Comparison of ENCODE assay signal across 8 cellular contexts in the genomic region with DNA sequence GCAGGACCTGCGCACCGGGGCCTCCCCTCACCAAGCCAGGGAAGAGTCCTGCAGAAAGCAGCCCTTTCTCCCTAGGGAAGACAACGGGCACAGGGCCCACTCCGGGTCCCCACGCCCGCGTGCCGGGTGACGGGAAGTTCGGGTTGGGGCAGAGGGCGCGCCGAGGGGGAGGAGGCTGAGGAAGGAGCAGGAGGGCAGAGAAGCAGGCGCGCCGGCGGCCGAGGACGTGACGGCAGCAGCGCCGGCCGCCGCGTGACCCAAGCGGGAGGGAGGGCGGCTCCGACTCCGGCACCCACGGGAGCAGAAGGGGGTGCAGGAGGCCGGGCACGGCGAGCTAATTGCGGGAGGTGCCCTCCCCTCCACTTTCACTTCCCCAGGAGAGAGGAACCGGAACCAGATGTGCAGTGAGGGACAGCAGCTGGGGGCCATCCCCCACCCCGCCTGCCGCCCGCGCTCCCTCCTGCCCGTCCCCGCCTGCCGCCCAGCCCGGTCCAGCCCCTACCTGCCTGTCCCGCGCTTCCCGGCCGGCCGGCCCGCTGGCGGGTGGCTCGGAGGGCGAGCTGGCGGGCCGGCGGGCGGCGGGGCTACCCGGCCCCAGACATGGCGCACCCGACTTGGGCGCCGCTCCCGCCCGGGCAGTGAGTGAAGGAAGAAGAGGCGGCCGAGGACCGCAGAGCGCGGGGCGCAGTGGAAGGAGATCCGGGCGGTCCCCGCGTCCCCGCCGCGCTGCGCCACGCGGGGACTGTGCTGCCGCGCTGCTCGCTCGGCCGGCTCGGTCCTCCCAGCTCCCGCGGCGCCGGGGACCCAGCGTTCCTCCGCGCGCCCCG. TPM values are rescaled to one million over a fixed set of nuclear protein-coding genes. Genes with fewer than 3 reads are reported as not detected.
DNase-seq lines count a peak whose midpoint lies in the region; ATAC-seq and TF ChIP-seq lines count a peak whose summit lies in the region.

No MANE protein-coding gene starts in this region.

- peak overlapping the region; percentile 98 to 100 (median 99) for H3K27ac Mint-ChIP-seq in IgD-negative memory B cell
- peak overlapping the region; percentile 98 for H3K27ac Mint-ChIP-seq in T-helper 1 cell treated with Interleukin-12 subunit alpha and Interleukin-12 subunit beta and Interleukin-4 antibody, amounts not matched to agents 30 μg/mL and 1 μg/mL, for 36 hours

- H3K4me1 ChIP-seq in ascending aorta (peaks cover 4 to 9% of the 10 kb centered on the region in 2 donors), gastrocnemius medialis (peaks cover 15 to 31% of the 10 kb centered on the region in 2 donors)

- H3K27ac ChIP-seq in ascending aorta (peak overlapping the region; percentile 89 to 98), gastrocnemius medialis (peak overlapping the region; percentile 98 to 99 (median 98))

- H3K36me3 ChIP-seq in ascending aorta, result peaks cover 51 to 55% of the 10 kb centered on the region in 2 donors
- peaks cover 0 to 51% of the 10 kb centered on the region in 2 donors for H3K36me3 ChIP-seq in gastrocnemius medialis

- peak overlapping the region; percentile 91 to 99 (median 96) for H3K4me3 Mint-ChIP-seq in IgD-negative memory B cell
- H3K4me3 Mint-ChIP-seq in T-helper 1 cell treated with Interleukin-12 subunit alpha and Interleukin-12 subunit beta and Interleukin-4 antibody, amounts not matched to agents 30 μg/mL and 1 μg/mL, for 36 hours, result peak overlapping the region; percentile 94

- H3K4me3 ChIP-seq in ascending aorta (peak overlapping the region; percentile 93 to 99), gastrocnemius medialis (peak overlapping the region; percentile 70 to 90 (median 78))

- peaks cover 6% of the 10 kb centered on the region for H3K36me3 Mint-ChIP-seq in IgD-negative memory B cell
- H3K36me3 Mint-ChIP-seq in T-helper 1 cell treated with Interleukin-12 subunit alpha and Interleukin-12 subunit beta and Interleukin-4 antibody, amounts not matched to agents 30 μg/mL and 1 μg/mL, for 36 hours (ENCODE audit: low read depth), result peaks cover 48% of the 10 kb centered on the region

- in situ Hi-C loops in gastrocnemius medialis (cut with MboI; ENCODE audit: low sequenced_read_pairs in 4 of 4), result loop anchor here in 2 of 4 donors (5.0 to 10.0 kb wide), 2 partner anchors 41 to 151 kb away; a partner anchor contains a TSS

- H3K27me3 Mint-ChIP-seq in IgD-negative memory B cell, result no peaks in the 10 kb centered on the region
- H3K27me3 Mint-ChIP-seq in T-helper 1 cell treated with Interleukin-12 subunit alpha and Interleukin-12 subunit beta and Interleukin-4 antibody, amounts not matched to agents 30 μg/mL and 1 μg/mL, for 36 hours (ENCODE audit: low read depth), result no peaks in the 10 kb centered on the region

- H3K27me3 ChIP-seq in ascending aorta, result no peaks in the 10 kb centered on the region
- H3K27me3 ChIP-seq in gastrocnemius medialis, result no peaks in the 10 kb centered on the region

- TF ChIP-seq CTCF in ascending aorta (IDR thresholded peaks at IDR 0.05) (no peak), gastrocnemius medialis (IDR thresholded peaks at IDR 0.05 in 4 of 5, conservative IDR thresholded peaks at IDR 0.05 in 1 of 5) (no peak)

- peaks cover 15 to 28% (median 23%) of the 10 kb centered on the region in 3 donors for H3K4me1 Mint-ChIP-seq in IgD-negative memory B cell
- H3K4me1 Mint-ChIP-seq in T-helper 1 cell treated with Interleukin-12 subunit alpha and Interleukin-12 subunit beta and Interleukin-4 antibody, amounts not matched to agents 30 μg/mL and 1 μg/mL, for 36 hours (ENCODE audit: low read depth), result peaks cover 26% of the 10 kb centered on the region

- ATAC-seq in GM21619 (IDR thresholded peaks at IDR 0.05; ENCODE audit: unreplicated experiment) (peak; percentile 73), gastrocnemius medialis (peak; percentile 74 to 83)

- H3K9me3 Mint-ChIP-seq in IgD-negative memory B cell, result no peaks in the 10 kb centered on the region
- H3K9me3 Mint-ChIP-seq in T-helper 1 cell treated with Interleukin-12 subunit alpha and Interleukin-12 subunit beta and Interleukin-4 antibody, amounts not matched to agents 30 μg/mL and 1 μg/mL, for 36 hours, result no peaks in the 10 kb centered on the region

- DNase-seq in ELF-1 (ENCODE audit: low read depth, low spot score) (peak; percentile 60), ascending aorta (ENCODE audit: low spot score in 2 of 2) (peak; percentile 75 to 93), hippocampal formation (lab: John Stamatoyannopoulos, UW) (peak; percentile 62 to 76), gastrocnemius medialis (peak; percentile 84), OCI-M2 (lab: John Stamatoyannopoulos, UW; ENCODE audit: unreplicated experiment) (no peak)

- intact Hi-C loops in ascending aorta (cut with DNase I) (loop anchor here (1.0 to 5.0 kb wide), 8 partner anchors 12 to 459 kb away; a partner anchor contains a TSS), gastrocnemius medialis (cut with DNase I; ENCODE audit: low total_unique reads) (loop anchor here (1.0 kb wide), 4 partner anchors 12 to 149 kb away; a partner anchor contains a TSS)

- H3K9me3 ChIP-seq in ascending aorta, result no peaks in the 10 kb centered on the region
- H3K9me3 ChIP-seq in gastrocnemius medialis, result no peaks in the 10 kb centered on the region

- peak; percentile 76 to 86 for TF ChIP-seq POLR2A in gastrocnemius medialis (IDR thresholded peaks at IDR 0.05)

RNA-seq across cellular contexts. Expression of a gene that starts 0.5 kb away (rescaled TPM):
- 36.3 TPM for polyA plus RNA-seq in IgD-negative memory B cell
- 80.0 TPM for total RNA-seq in ascending aorta
- 10 to 100 TPM; 38.0 to 45.8 (median 40.1) TPM for total RNA-seq in gastrocnemius medialis

RNA-seq across cellular contexts. Expression of a gene that starts 12.4 kb away (rescaled TPM):
- 57.2 TPM for polyA plus RNA-seq in IgD-negative memory B cell
- total RNA-seq in ascending aorta (10.1 TPM), gastrocnemius medialis (10 to 100 TPM; 17.4 to 27.1 (median 23.3) TPM)

RNA-seq across cellular contexts. Expression of a gene that starts 17.3 kb away (rescaled TPM):
- 52.0 TPM for polyA plus RNA-seq in IgD-negative memory B cell
- 86.3 TPM for total RNA-seq in ascending aorta
- total RNA-seq in gastrocnemius medialis, result 10 to 100 TPM; 37.1 to 63.2 (median 47.9) TPM

RNA-seq across cellular contexts. Expression of a gene that starts 21.7 kb away (rescaled TPM):
- 6.5 TPM for polyA plus RNA-seq in IgD-negative memory B cell
- 6.3 TPM for total RNA-seq in ascending aorta
- total RNA-seq in gastrocnemius medialis, result 1 to 10 TPM; 4.5 to 7.9 (median 5.7) TPM

RNA-seq across cellular contexts. Expression of a gene that starts 23.2 kb away (rescaled TPM):
- polyA plus RNA-seq in IgD-negative memory B cell, result 4.6 TPM
- total RNA-seq in ascending aorta (9.5 TPM), gastrocnemius medialis (10 to 100 TPM; 22.0 to 40.7 (median 28.1) TPM)
